In genomic region chr10:79826131-79826495, GRCh38 we compare ENCODE assay signal across 8 cellular contexts. TPM values are rescaled to one million over a fixed set of nuclear protein-coding genes. Genes with fewer than 3 reads are reported as not detected.
DNase-seq lines count a peak whose midpoint lies in the region; ATAC-seq and TF ChIP-seq lines count a peak whose summit lies in the region.
"Not testable (repeated sequence)": the region's sequence is repeated elsewhere in the genome, so short reads cannot be mapped to it uniquely, and the experiment has no call there.

No MANE protein-coding gene starts in this region.

- H3K9me3 Mint-ChIP-seq in WTC11; progenitor cell of endocrine pancreas (ENCODE audit: low read depth): not testable (repeated sequence)

- not testable (repeated sequence) for H3K4me2 ChIP-seq in DND-41 (ENCODE audit: insufficient read depth, low read length); KMS-11

- not testable (repeated sequence) for TF ChIP-seq CTCF in DND-41 (IDR thresholded peaks at IDR 0.05; ENCODE audit: borderline replicate concordance, extremely low read depth, low read length, poor library complexity, severe bottlenecking); KMS-11 (conservative IDR thresholded peaks at IDR 0.05; ENCODE audit: low read depth, low read length); WTC11 (IDR thresholded peaks at IDR 0.05); body of pancreas (IDR thresholded peaks at IDR 0.05); fibroblast of villous mesenchyme (IDR thresholded peaks at IDR 0.05; ENCODE audit: insufficient read depth, low read depth, low read length); lower lobe of right lung (IDR thresholded peaks at IDR 0.05); progenitor cell of endocrine pancreas (IDR thresholded peaks at IDR 0.05; ENCODE audit: unreplicated experiment); tibial nerve (IDR thresholded peaks at IDR 0.05)

- CTCF ChIA-PET in WTC11 (lab: Charles Lee) = not testable (repeated sequence)

- POLR2A ChIA-PET in WTC11 (lab: Charles Lee) = not testable (repeated sequence)

- TF ChIP-seq EP300 in tibial nerve (IDR thresholded peaks at IDR 0.05) = not testable (repeated sequence)

- H3K27me3 Mint-ChIP-seq in WTC11 (ENCODE audit: low read depth); progenitor cell of endocrine pancreas: not testable (repeated sequence)

- H3K27ac ChIP-seq in DND-41 (ENCODE audit: low read length) (peak overlapping the region; percentile 52; the same call in 1 of the 2 replicates), KMS-11 (peak overlapping the region; percentile 54; the same call in 1 of the 2 replicates), body of pancreas (peak overlapping the region; percentile 84 to 90 (median 86)), lower lobe of right lung (peak overlapping the region; percentile 85), tibial nerve (peak overlapping the region; percentile 62 to 95 (median 82))

- H3K36me3 ChIP-seq in DND-41 (ENCODE audit: insufficient read depth, low read length); KMS-11 (ENCODE audit: insufficient read depth); body of pancreas (replicated peaks in 1 of 2; ENCODE audit: insufficient read depth in 1 of 2, low read depth in 2 of 2); lower lobe of right lung; tibial nerve: not testable (repeated sequence)

- WGBS in body of pancreas, 2 donors = no CpG with 5 or more reads among the region's 44 CpGs
- WGBS in tibial nerve, 2 donors = 0% methylated on average over 5 of the region's 44 CpGs; no CpG with 5 or more reads in 1 of the 2 donors

- H3K9me3 ChIP-seq in DND-41 (ENCODE audit: insufficient read depth, low read length, severe bottlenecking); body of pancreas; lower lobe of right lung; tibial nerve: not testable (repeated sequence)

- intact Hi-C loops in body of pancreas (cut with DNase I); lower lobe of right lung (cut with DNase I): not testable (repeated sequence)

- not testable (repeated sequence) for H2AFZ ChIP-seq in DND-41 (ENCODE audit: low read depth, low read length); KMS-11 (ENCODE audit: low read depth)

- not testable (repeated sequence) for H3K36me3 Mint-ChIP-seq in WTC11; progenitor cell of endocrine pancreas (ENCODE audit: insufficient read depth)

- not testable (repeated sequence) for H4K20me1 ChIP-seq in DND-41 (ENCODE audit: insufficient read depth, low read length); KMS-11 (ENCODE audit: insufficient read depth)

- not testable (repeated sequence) for H3K4me1 Mint-ChIP-seq in WTC11; progenitor cell of endocrine pancreas (ENCODE audit: low read depth)

- not testable (repeated sequence) for ATAC-seq in DND-41 (ENCODE audit: insufficient read depth, low read depth); WTC11; body of pancreas; lower lobe of right lung

- not testable (repeated sequence) for H3K27me3 ChIP-seq in DND-41 (ENCODE audit: insufficient read depth, low read length, poor library complexity); KMS-11 (ENCODE audit: insufficient read depth, low read depth); body of pancreas; lower lobe of right lung (ENCODE audit: low read depth); tibial nerve

- not testable (repeated sequence) for TF ChIP-seq POLR2A in body of pancreas (IDR thresholded peaks at IDR 0.05); tibial nerve (IDR thresholded peaks at IDR 0.05)

- H3K4me3 Mint-ChIP-seq in WTC11 = peak overlapping the region; percentile 43
- H3K4me3 Mint-ChIP-seq in progenitor cell of endocrine pancreas (ENCODE audit: low read depth) = peak overlapping the region; percentile 80

- H3K79me2 ChIP-seq in DND-41 (ENCODE audit: insufficient read depth, low read length) = peaks cover 20% of the 10 kb centered on the region; the same call in 1 of the 2 replicates
- not testable (repeated sequence) for H3K79me2 ChIP-seq in KMS-11 (ENCODE audit: insufficient read depth, low read depth)

- not testable (repeated sequence) for H3K27ac Mint-ChIP-seq in WTC11
- peak overlapping the region; percentile 92 for H3K27ac Mint-ChIP-seq in progenitor cell of endocrine pancreas

- H3K4me1 ChIP-seq in DND-41 (ENCODE audit: insufficient read depth, low read length) = peaks cover 18% of the 10 kb centered on the region
- H3K4me1 ChIP-seq in KMS-11 (ENCODE audit: low read depth, poor library complexity, severe bottlenecking); body of pancreas; lower lobe of right lung: not testable (repeated sequence)
- H3K4me1 ChIP-seq in tibial nerve = peaks cover 0 to 10% (median 3%) of the 10 kb centered on the region in 4 donors

- not testable (repeated sequence) for DNase-seq in DND-41; WTC11 (ENCODE audit: low spot score); body of pancreas; fibroblast of villous mesenchyme (ENCODE audit: low read depth); tibial nerve (ENCODE audit: low spot score in 2 of 2)
- DNase-seq in lower lobe of right lung = peak; percentile 51
- peak; percentile 36 for DNase-seq in progenitor cell of endocrine pancreas (ENCODE audit: low spot score, unreplicated experiment)

- H3K9ac ChIP-seq in DND-41 (ENCODE audit: low read depth, low read length) (peak overlapping the region; percentile 58), KMS-11 (peak overlapping the region; percentile 57; the same call in 1 of the 2 replicates)

- H3K4me3 ChIP-seq in DND-41 (ENCODE audit: low read depth in 1 of 2, low read length in 2 of 2) = peak overlapping the region; percentile 25 to 60; a peak in 3 of 4 replicates
- not testable (repeated sequence) for H3K4me3 ChIP-seq in KMS-11 (IDR thresholded peaks at IDR 0.05; ENCODE audit: insufficient read depth, low read depth, low read length)
- peak overlapping the region in 1 of 2 donors; percentile 65 for H3K4me3 ChIP-seq in body of pancreas
- peak overlapping the region; percentile 56 for H3K4me3 ChIP-seq in fibroblast of villous mesenchyme (ENCODE audit: low read depth, low read length)
- peak overlapping the region; percentile 57 for H3K4me3 ChIP-seq in lower lobe of right lung
- peak overlapping the region; percentile 33 to 64 (median 49) for H3K4me3 ChIP-seq in tibial nerve

RNA-seq across cellular contexts. Expression of gene NUTM2E, which starts 0.4 kb away (rescaled TPM):
- total RNA-seq in WTC11 (2021) = 0.07 to 0.25 TPM (median 0.15 TPM) in 3 replicates
- 1 to 10 TPM in 1 of 2 donors, not detected in 1; 1.6 TPM for total RNA-seq in body of pancreas
- total RNA-seq in fibroblast of villous mesenchyme = under 0.01 TPM in 1 of 2 replicates, not detected in the other
- total RNA-seq in lower lobe of right lung = not detected
- 0.36 and 0.40 TPM in 2 replicates for total RNA-seq in progenitor cell of endocrine pancreas
- under 1 TPM in 2 of 4 donors, not detected in 2; 0.21 to 0.30 TPM for total RNA-seq in tibial nerve
